ENCODE assay signal across 20 cellular contexts in the genomic region with DNA sequence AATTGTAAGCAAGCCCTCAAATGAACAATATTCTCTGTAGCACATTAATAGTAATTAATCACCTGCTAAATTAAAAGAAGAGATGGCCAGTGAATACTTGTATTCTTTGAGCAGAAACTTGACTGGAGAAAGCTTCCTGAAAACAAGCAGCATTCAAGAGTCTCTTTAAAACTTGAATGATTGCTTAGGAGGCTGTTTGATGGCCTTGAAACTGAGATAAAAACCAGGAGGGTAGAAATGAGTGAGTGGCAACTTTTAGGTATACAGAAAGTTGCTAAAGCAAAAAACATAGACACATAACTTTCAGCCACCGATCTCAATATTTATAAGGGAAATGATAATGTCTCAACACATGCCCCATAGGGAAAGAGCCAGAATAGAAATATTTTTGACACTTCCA.
"Had no signal": no experiment of that assay in that cellular context is flagged by ENCODE, and none has a peak within 500 bp of the region (broad histone marks: within the 10 kb centered on the region; RNA-seq: fewer than 3 reads in every experiment).

No MANE protein-coding gene starts in this region.

- DNase-seq: colonic mucosa; cortex of kidney; effector CD4-positive, alpha-beta T cell; effector memory CD4-positive, alpha-beta T cell; foreskin keratinocyte; heart left ventricle; hippocampal formation; left cardiac atrium; left lung; left ventricle myocardium superior; lower lobe of right lung; mesenchymal stem cell; mucosa of descending colon; naive B cell had no signal

- H3K4me3 ChIP-seq: colonic mucosa, esophagus muscularis mucosa, gastroesophageal sphincter, heart left ventricle, left lung, lower lobe of right lung, mucosa of descending colon had no signal

- H3K4me1 ChIP-seq: colonic mucosa, foreskin keratinocyte, lower lobe of right lung had no signal

- H3K27me3 ChIP-seq: colonic mucosa, esophagus muscularis mucosa, foreskin keratinocyte, gastroesophageal sphincter, heart left ventricle, left lung had no signal

- H3K36me3 ChIP-seq: colonic mucosa, esophagus muscularis mucosa, gastroesophageal sphincter, heart left ventricle, left lung, lower lobe of right lung had no signal

- H3K27ac ChIP-seq: colonic mucosa, esophagus muscularis mucosa, foreskin keratinocyte, gastroesophageal sphincter, heart left ventricle, left lung, lower lobe of right lung had no signal

- H3K9me3 ChIP-seq: colonic mucosa, esophagus muscularis mucosa, gastroesophageal sphincter, lower lobe of right lung, mucosa of descending colon had no signal

- ATAC-seq: foreskin keratinocyte, gastroesophageal sphincter, heart left ventricle, left cardiac atrium, left lung, left ventricle myocardium superior, lower lobe of right lung had no signal

- FAIRE-seq: endothelial cell of umbilical vein, frontal cortex, islet of Langerhans, keratinocyte had no signal
